ENCODE assay signal across 29 cellular contexts in genomic region chr11:73162196-73162740, GRCh38. TPM values are rescaled to one million over a fixed set of nuclear protein-coding genes. Genes with fewer than 3 reads are reported as not detected.
DNase-seq lines count a peak whose midpoint lies in the region; FAIRE-seq and TF ChIP-seq lines count a peak whose summit lies in the region.
"Had no signal": no experiment of that assay in that cellular context is flagged by ENCODE, and none has a peak within 500 bp of the region (broad histone marks: within the 10 kb centered on the region; RNA-seq: fewer than 3 reads in every experiment).

No MANE protein-coding gene starts in this region.

- no TSS peak for BruUV-seq in OCI-LY7 (replicated peaks; lab: Mats Ljungman, UMichigan)

- no peak for TF ChIP-seq CTCF in OCI-LY7 (conservative IDR thresholded peaks at IDR 0.05; ENCODE audit: low read length)

- FAIRE-seq in GM12891 (lab: Jason Lieb, UNC): no peak
- FAIRE-seq: bronchial epithelial cell, endometrium, GM19239 had no signal

- H2AFZ ChIP-seq in OCI-LY7 (ENCODE audit: low read length): peak overlapping the region; percentile 57
- H2AFZ ChIP-seq: GM23248 had no signal

- H3K4me1 ChIP-seq in BLaER1 (peaks cover 35% of the 10 kb centered on the region), OCI-LY7 (ENCODE audit: insufficient read depth, low read length, poor library complexity, severe bottlenecking) (peaks cover 86% of the 10 kb centered on the region)
- H3K4me1 ChIP-seq: colonic mucosa had no signal

- intact Hi-C loops in OCI-LY7 (cut with micrococcal nuclease; ENCODE audit: unreplicated experiment): no loop called here

- H3K4me3 ChIP-seq in BLaER1 (no peak overlapping the region), OCI-LY7 (ENCODE audit: low read depth, low read length, poor library complexity, severe bottlenecking) (no peak overlapping the region)
- H3K4me3 ChIP-seq: colonic mucosa, GM23248, thyroid gland had no signal

- H3K36me3 Mint-ChIP-seq in activated T-cell treated with anti-CD3 and anti-CD28 coated beads, Interleukin-2, amount 50 U/mL, for 24 hours (ENCODE audit: low read depth): no peaks in the 10 kb centered on the region
- H3K36me3 Mint-ChIP-seq: activated naive CD4-positive, alpha-beta T cell treated with anti-CD3 and anti-CD28 coated beads, Interleukin-2, amount 10 ng/mL, durations not matched to agents 7 days and 5 days had no signal

- no peaks in the 10 kb centered on the region for H4K20me1 ChIP-seq in BLaER1
- no peaks in the 10 kb centered on the region for H4K20me1 ChIP-seq in OCI-LY7 (ENCODE audit: insufficient read depth, low read length)

- no peak overlapping the region for H3K27ac Mint-ChIP-seq in activated T-cell treated with anti-CD3 and anti-CD28 coated beads, Interleukin-2, amount 50 U/mL, for 24 hours
- H3K27ac Mint-ChIP-seq: activated naive CD4-positive, alpha-beta T cell treated with anti-CD3 and anti-CD28 coated beads, Interleukin-2, amount 10 ng/mL, durations not matched to agents 7 days and 5 days; CD4-positive, alpha-beta T cell; stimulated activated naive CD8-positive, alpha-beta T cell treated with anti-CD3 and anti-CD28 coated beads, Interleukin-15, amount 100 ng/mL, for 72 hours had no signal

- no peaks in the 10 kb centered on the region for H3K79me2 ChIP-seq in OCI-LY7 (ENCODE audit: insufficient read depth, low read depth, low read length)

- DNase-seq in GM12891 (ENCODE audit: insufficient read length, low spot score) (no peak), OCI-LY7 (ENCODE audit: low spot score) (peak; percentile 28), kidney tubule cell (ENCODE audit: low spot score) (peak; percentile 36), DMS 273 (lab: John Stamatoyannopoulos, UW; ENCODE audit: unreplicated experiment) (no peak), dedifferentiated amniotic fluid mesenchymal stem cell (ENCODE audit: extremely low spot score) (no peak)
- no peak for DNase-seq in activated T-cell treated with anti-CD3 and anti-CD28 coated beads, Interleukin-2, amount 50 U/mL, for 24 hours
- DNase-seq: activated CD4-positive, CD25-positive, alpha-beta regulatory T cell; activated naive CD4-positive, alpha-beta T cell treated with anti-CD3 and anti-CD28 coated beads, Interleukin-2, amount 10 ng/mL, durations not matched to agents 7 days and 5 days; activated T-cell treated with anti-CD3 and anti-CD28 coated beads, Interleukin-2, amount 50 U/mL, for 4 hours; CD4-positive, alpha-beta T cell; colonic mucosa; GM23248; KG1; NCI-H1092 treated with DMSO at 0.1 percent for 48 hours; NCI-H2081; NCI-H226; NCI-H82; right cardiac atrium; SHP77; stimulated activated CD4-positive, alpha-beta T cell treated with anti-CD3 and anti-CD28 coated beads, Interleukin-4, amount 100 ng/mL, for 1 hour; stimulated activated naive CD8-positive, alpha-beta T cell treated with anti-CD3 and anti-CD28 coated beads, Interleukin-15, amount 100 ng/mL, for 72 hours; SW 1271; T1000; thyroid gland had no signal

- peak overlapping the region; percentile 60 for H3K4me2 ChIP-seq in BLaER1
- H3K4me2 ChIP-seq in OCI-LY7 (ENCODE audit: low read length): peak overlapping the region; percentile 10; the same call in 1 of the 2 replicates

- H3K36me3 ChIP-seq in BLaER1 (no peaks in the 10 kb centered on the region), OCI-LY7 (ENCODE audit: insufficient read depth, low read length) (no peaks in the 10 kb centered on the region; the same call in 1 of the 2 replicates)
- H3K36me3 ChIP-seq: colonic mucosa, thyroid gland had no signal

- POLR2A ChIA-PET in OCI-LY7 (lab: Charles Lee): interaction anchor here (0.6 to 5.0 kb wide), 8 partner anchors 9 to 154 kb away, joined by 3 to 76 read pairs (median 8); partner anchors contain the start of gene FCHSD2

- no peak overlapping the region for H3K4me3 Mint-ChIP-seq in activated T-cell treated with anti-CD3 and anti-CD28 coated beads, Interleukin-2, amount 50 U/mL, for 24 hours
- H3K4me3 Mint-ChIP-seq: activated naive CD4-positive, alpha-beta T cell treated with anti-CD3 and anti-CD28 coated beads, Interleukin-2, amount 10 ng/mL, durations not matched to agents 7 days and 5 days; activated T-cell treated with anti-CD3 and anti-CD28 coated beads, Interleukin-2, amount 50 U/mL, for 4 hours; CD4-positive, alpha-beta T cell; stimulated activated naive CD8-positive, alpha-beta T cell treated with anti-CD3 and anti-CD28 coated beads, Interleukin-15, amount 100 ng/mL, for 72 hours had no signal

- CTCF ChIA-PET in OCI-LY7 (lab: Charles Lee; ENCODE audit: unreplicated experiment): interaction anchor here (1.6 kb wide), 1 partner anchor 16 kb away, joined by 3 read pairs; no protein-coding TSS in a partner anchor

- peaks cover 2% of the 10 kb centered on the region for H3K4me1 Mint-ChIP-seq in activated T-cell treated with anti-CD3 and anti-CD28 coated beads, Interleukin-2, amount 50 U/mL, for 24 hours (ENCODE audit: low read depth)

- H3K27ac ChIP-seq in BLaER1 (no peak overlapping the region), OCI-LY7 (ENCODE audit: low read depth, low read length, poor library complexity, severe bottlenecking) (no peak overlapping the region)
- H3K27ac ChIP-seq: colonic mucosa, GM23248, thyroid gland had no signal

- H3K27me3 ChIP-seq in BLaER1: no peaks in the 10 kb centered on the region
- H3K27me3 ChIP-seq: colonic mucosa, thyroid gland had no signal

- no peaks in the 10 kb centered on the region for H3K9me2 ChIP-seq in OCI-LY7 (ENCODE audit: insufficient read depth, low read length)

- H3K27me3 Mint-ChIP-seq in activated T-cell treated with anti-CD3 and anti-CD28 coated beads, Interleukin-2, amount 50 U/mL, for 24 hours: no peaks in the 10 kb centered on the region
- H3K27me3 Mint-ChIP-seq: CD4-positive, alpha-beta T cell; stimulated activated naive CD8-positive, alpha-beta T cell treated with anti-CD3 and anti-CD28 coated beads, Interleukin-15, amount 100 ng/mL, for 72 hours had no signal

- H3K9me3 ChIP-seq in BLaER1 (no peaks in the 10 kb centered on the region), OCI-LY7 (ENCODE audit: low read length) (peaks cover 9% of the 10 kb centered on the region; the same call in 1 of the 2 replicates)
- H3K9me3 ChIP-seq: colonic mucosa, thyroid gland had no signal

- TF ChIP-seq POLR2A in GM12891 (IDR thresholded peaks at IDR 0.05; ENCODE audit: low read depth, low read length): no peak

- no peaks in the 10 kb centered on the region for H3K9me3 Mint-ChIP-seq in activated T-cell treated with anti-CD3 and anti-CD28 coated beads, Interleukin-2, amount 50 U/mL, for 24 hours
- H3K9me3 Mint-ChIP-seq: activated naive CD4-positive, alpha-beta T cell treated with anti-CD3 and anti-CD28 coated beads, Interleukin-2, amount 10 ng/mL, durations not matched to agents 7 days and 5 days; activated T-cell treated with anti-CD3 and anti-CD28 coated beads, Interleukin-2, amount 50 U/mL, for 4 hours; CD4-positive, alpha-beta T cell; stimulated activated naive CD8-positive, alpha-beta T cell treated with anti-CD3 and anti-CD28 coated beads, Interleukin-15, amount 100 ng/mL, for 72 hours had no signal

- H3K9ac ChIP-seq in BLaER1: no peak overlapping the region
- H3K9ac ChIP-seq: GM23248 had no signal

TF ChIP-seq in GM12891, 5 proteins besides CTCF, POLR2A, EP300 and RAD21:
- TF ChIP-seq PAX5 (IDR thresholded peaks at IDR 0.05; ENCODE audit: insufficient read depth, low read length, severe bottlenecking): peak; percentile 21
- no peak for TF ChIP-seq POU2F2 (IDR thresholded peaks at IDR 0.05; ENCODE audit: low read depth, low read length)
- TF ChIP-seq SPI1 (IDR thresholded peaks at IDR 0.05; ENCODE audit: low read depth, low read length): peak; percentile 53
- TF ChIP-seq POLR2AphosphoS5 (IDR thresholded peaks at IDR 0.05; ENCODE audit: low read depth, low read length): no peak

RNA-seq across cellular contexts. Expression of gene FCHSD2, which starts 20.1 kb away (rescaled TPM):
- 30.8 TPM for polyA plus RNA-seq in GM12891 (2012; ENCODE audit: low read depth, missing spikeins)
- total RNA-seq in OCI-LY7 (2014; rRNA removed; shearing (Covaris generic)): 39.0 and 48.7 TPM in 2 replicates
- total RNA-seq in OCI-LY7 (2022): 128 and 147 TPM in 2 replicates

RNA-seq across cellular contexts. Expression of gene P2RY2, which starts 55.8 kb away (rescaled TPM):
- polyA plus RNA-seq in GM12891 (2012; ENCODE audit: low read depth, missing spikeins): 0.05 TPM
- total RNA-seq in OCI-LY7 (2014; rRNA removed; shearing (Covaris generic)): not detected in 2 replicates
- not detected in 2 replicates for total RNA-seq in OCI-LY7 (2022)
- total RNA-seq: activated T-cell treated with anti-CD3 and anti-CD28 coated beads, Interleukin-2, amount 50 U/mL, for 4 hours; CD4-positive, alpha-beta T cell; GM23248 had no signal
- polyA plus RNA-seq: GM23248, neural cell had no signal

Comparison
In these comparisons a context has a peak if more than half of its experiments do, and no peak if none do; other contexts are left out.
1. DNase-seq: peak in OCI-LY7 (single experiment) and kidney tubule cell (single experiment); none in GM12891 (single experiment), activated T-cell treated with anti-CD3 and anti-CD28 coated beads, Interleukin-2, amount 50 U/mL, for 24 hours (single experiment), DMS 273 (single experiment) and dedifferentiated amniotic fluid mesenchymal stem cell (single experiment).